In the genomic region with DNA sequence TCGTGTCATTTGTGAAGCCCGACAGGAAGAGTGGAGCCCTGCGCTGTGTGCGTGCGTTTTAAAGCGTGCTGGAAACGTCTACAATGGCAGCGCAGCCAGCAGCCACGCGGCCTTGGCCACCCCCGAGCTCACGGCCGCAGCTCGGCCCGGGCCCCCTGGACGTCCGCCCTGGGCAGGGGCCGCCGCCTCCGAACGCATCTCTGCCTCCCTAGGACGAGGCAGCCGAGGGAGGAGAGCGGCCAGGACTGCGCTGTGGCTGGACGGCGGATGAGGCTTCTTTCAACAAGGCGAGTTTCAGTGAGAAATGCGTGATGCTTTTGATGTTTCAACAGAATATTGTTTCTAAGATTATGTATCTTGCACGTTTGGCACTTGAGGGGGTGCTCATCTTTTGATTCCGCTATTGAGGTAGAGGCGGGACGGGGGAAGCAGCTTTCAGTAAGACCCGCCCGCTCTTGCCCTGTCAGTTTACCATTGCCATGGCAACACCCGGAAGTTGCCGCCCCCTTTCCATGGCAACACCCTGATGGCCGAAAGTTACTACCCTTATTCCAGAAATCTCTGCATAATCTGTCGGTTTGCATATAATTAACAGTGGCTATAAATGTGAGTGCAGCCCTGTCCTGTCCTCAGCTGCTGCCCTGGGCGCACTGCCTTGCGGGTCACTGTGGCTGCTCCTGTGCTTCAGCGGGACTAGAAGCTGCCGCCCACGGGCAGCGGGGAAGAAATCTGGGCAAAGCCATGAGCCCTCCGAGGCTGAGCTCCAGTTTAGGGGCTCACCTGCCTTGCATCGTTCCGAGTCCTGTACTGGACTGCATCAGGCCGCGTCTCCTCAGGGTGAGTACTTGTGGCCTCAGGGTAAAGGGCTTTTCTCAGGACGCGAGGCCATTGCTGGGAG, we compare ENCODE assay signal across 8 cellular contexts. TPM values are rescaled to one million over a fixed set of nuclear protein-coding genes. Genes with fewer than 3 reads are reported as not detected.
DNase-seq lines count a peak whose midpoint lies in the region; ATAC-seq and TF ChIP-seq lines count a peak whose summit lies in the region.

No MANE protein-coding gene starts in this region.

- H3K4me3 Mint-ChIP-seq in endothelial cell (ENCODE audit: unreplicated experiment): peak overlapping the region; percentile 92

- H3K9me3 Mint-ChIP-seq in endothelial cell (ENCODE audit: unreplicated experiment): no peaks in the 10 kb centered on the region

- H3K27ac Mint-ChIP-seq in endothelial cell (ENCODE audit: unreplicated experiment): peak overlapping the region; percentile 4

- H3K27me3 Mint-ChIP-seq in endothelial cell (ENCODE audit: unreplicated experiment): no peaks in the 10 kb centered on the region

- ATAC-seq in GM18861 (IDR thresholded peaks at IDR 0.05; ENCODE audit: unreplicated experiment) (peak; percentile 61), HG03103 (IDR thresholded peaks at IDR 0.05; ENCODE audit: low read depth, unreplicated experiment) (peak; percentile 92)

- TF ChIP-seq CTCF in endothelial cell (IDR thresholded peaks at IDR 0.05; ENCODE audit: unreplicated experiment): no peak

- H3K4me1 Mint-ChIP-seq in endothelial cell (ENCODE audit: unreplicated experiment): no peaks in the 10 kb centered on the region

- DNase-seq in A172 (ENCODE audit: low spot score) (peak; percentile 68), NCI-H69 (lab: John Stamatoyannopoulos, UW) (peak; percentile 97), endothelial cell (ENCODE audit: low spot score) (peak; percentile 73), mucosa of gallbladder (ENCODE audit: low spot score) (peak; percentile 90)
- DNase-seq in activated CD8-positive, alpha-beta memory T cell treated with anti-CD3 and anti-CD28 coated beads, Interleukin-2, amount 50 U/mL, for 1 hour (ENCODE audit: extremely low read depth): peak; percentile 40
- peak; percentile 51 to 73 for DNase-seq in stimulated activated CD8-positive, alpha-beta memory T cell treated with anti-CD3 and anti-CD28 coated beads, Interleukin-2, amount 100 ng/mL, for 48 hours (ENCODE audit: low read depth in 2 of 2)

- no peaks in the 10 kb centered on the region for H3K36me3 Mint-ChIP-seq in endothelial cell (ENCODE audit: low read depth, unreplicated experiment)

RNA-seq across cellular contexts. Expression of a gene that starts 38.6 kb away (rescaled TPM):
- total RNA-seq in A172 (2014; rRNA removed; shearing (Covaris generic)): 17.9 and 18.6 TPM in 2 replicates
- total RNA-seq in endothelial cell (ENCODE audit: unreplicated experiment) (23.7 TPM), mucosa of gallbladder (16.2 TPM)

Comparison
In these comparisons a context has a peak if more than half of its experiments do, and no peak if none do; other contexts are left out.
1. Peak in every context shown above with its lines: DNase-seq and ATAC-seq.
2. DNase-seq: peak in every context shown above with its lines; median percentile 97 in NCI-H69; 90 in mucosa of gallbladder; 73 in endothelial cell; 68 in A172; 62 in stimulated activated CD8-positive, alpha-beta memory T cell treated with anti-CD3 and anti-CD28 coated beads, Interleukin-2, amount 100 ng/mL, for 48 hours; 40 in activated CD8-positive, alpha-beta memory T cell treated with anti-CD3 and anti-CD28 coated beads, Interleukin-2, amount 50 U/mL, for 1 hour.